ENCODE assay signal across 2 cellular contexts in genomic region chr6:41449399-41450245, GRCh38.
TF ChIP-seq lines count a peak whose summit lies in the region.

No MANE protein-coding gene starts in this region.

TF ChIP-seq in HEK293, 187 proteins besides CTCF, POLR2A, EP300 and RAD21 (continued from another document and continues in another):
- TF ChIP-seq ZNF692 (tag by site-specific recombination; IDR thresholded peaks at IDR 0.05), result 0 out of 2 replicates have a peak, but pooled peaks have one; percentile 22
- peak; percentile 22; the same call in 1 of the 2 replicates for TF ChIP-seq YY2 (tag by site-specific recombination; IDR thresholded peaks at IDR 0.05)
- no peak for TF ChIP-seq ZNF645 (tag by site-specific recombination; IDR thresholded peaks at IDR 0.05)
- 0 out of 2 replicates have a peak, but pooled peaks have one; percentile 9 for TF ChIP-seq ZNF639 (tag by site-specific recombination; IDR thresholded peaks at IDR 0.05)
- TF ChIP-seq ZNF335 (tag by site-specific recombination; conservative IDR thresholded peaks at IDR 0.05), result peak; percentile 74
- peak; percentile 78; the same call in 1 of the 2 replicates for TF ChIP-seq ZBTB20 (tag by site-specific recombination; IDR thresholded peaks at IDR 0.05)
- TF ChIP-seq ZIC2 (tag by site-specific recombination; IDR thresholded peaks at IDR 0.05), result peak; percentile 59
- peak; percentile 57; the same call in 1 of the 2 replicates for TF ChIP-seq ZNF221 (tag by site-specific recombination; IDR thresholded peaks at IDR 0.05; ENCODE audit: borderline replicate concordance)
- TF ChIP-seq SP7 (tag by site-specific recombination; IDR thresholded peaks at IDR 0.05), result peak; percentile 99
- peak; percentile 37; the same call in 1 of the 2 replicates for TF ChIP-seq KLF7 (tag by site-specific recombination; IDR thresholded peaks at IDR 0.05; ENCODE audit: borderline replicate concordance)
- TF ChIP-seq ZNF223 (tag by site-specific recombination; IDR thresholded peaks at IDR 0.05), result no peak
- peak; percentile 92 for TF ChIP-seq ZNF544 (tag by site-specific recombination; IDR thresholded peaks at IDR 0.05)
- no peak for TF ChIP-seq ZNF548 (tag by site-specific recombination; IDR thresholded peaks at IDR 0.05)
- 0 out of 2 replicates have a peak, but pooled peaks have one; percentile 27 for TF ChIP-seq ZNF398 (tag by site-specific recombination; IDR thresholded peaks at IDR 0.05)
- peak; percentile 61; the same call in 1 of the 2 replicates for TF ChIP-seq ZNF677 (tag by site-specific recombination; IDR thresholded peaks at IDR 0.05)
- TF ChIP-seq WT1 (tag by site-specific recombination; IDR thresholded peaks at IDR 0.05), result 0 out of 2 replicates have a peak, but pooled peaks have one; percentile 6
- TF ChIP-seq SCRT2 (tag by site-specific recombination; IDR thresholded peaks at IDR 0.05), result 0 out of 2 replicates have a peak, but pooled peaks have one; percentile 16
- peak; percentile 35; the same call in 1 of the 2 replicates for TF ChIP-seq PATZ1 (tag by site-specific recombination; IDR thresholded peaks at IDR 0.05)

TF ChIP-seq in HepG2, 621 proteins besides CTCF, POLR2A, EP300 and RAD21 (continued from another document and continues in another):
- TF ChIP-seq ZNF784 (CRISPR knock-in tag; IDR thresholded peaks at IDR 0.05; ENCODE audit: borderline replicate concordance) (0 out of 2 replicates have a peak, but pooled peaks have one; percentile 65), ZBTB37 (CRISPR knock-in tag; IDR thresholded peaks at IDR 0.05) (no peak), HNRNPL (IDR thresholded peaks at IDR 0.05; ENCODE audit: low read depth, low read length) (0 out of 2 replicates have a peak, but pooled peaks have one; percentile 56), MLXIP (CRISPR knock-in tag; IDR thresholded peaks at IDR 0.05; ENCODE audit: borderline replicate concordance) (no peak), ZNF766 (CRISPR knock-in tag; IDR thresholded peaks at IDR 0.05; ENCODE audit: borderline replicate concordance) (no peak), POGK (CRISPR knock-in tag; conservative IDR thresholded peaks at IDR 0.05) (0 out of 2 replicates have a peak, but pooled peaks have one; percentile 41), HMG20A (CRISPR knock-in tag; IDR thresholded peaks at IDR 0.05; ENCODE audit: borderline replicate concordance) (peak; percentile 62; the same call in 1 of the 2 replicates), ZNF607 (CRISPR knock-in tag; IDR thresholded peaks at IDR 0.05; ENCODE audit: borderline replicate concordance) (no peak), FOSL2 (CRISPR knock-in tag; IDR thresholded peaks at IDR 0.05) (peak; percentile 49), KAT7 (CRISPR knock-in tag; IDR thresholded peaks at IDR 0.05; ENCODE audit: borderline replicate concordance) (no peak), ZNF629 (CRISPR knock-in tag; conservative IDR thresholded peaks at IDR 0.05) (peak; percentile 92), ATF7-NPFF (CRISPR knock-in tag; IDR thresholded peaks at IDR 0.05; ENCODE audit: low read depth) (no peak), GLMP (CRISPR knock-in tag; IDR thresholded peaks at IDR 0.05; ENCODE audit: borderline replicate concordance) (no peak), FOXM1 (CRISPR knock-in tag; IDR thresholded peaks at IDR 0.05) (no peak), ZNF230 (CRISPR knock-in tag; IDR thresholded peaks at IDR 0.05) (no peak), CHD2 (IDR thresholded peaks at IDR 0.05; ENCODE audit: low read depth, low read length) (no peak), NR2C2 (CRISPR knock-in tag; IDR thresholded peaks at IDR 0.05; ENCODE audit: borderline replicate concordance) (peak; percentile 61; the same call in 1 of the 2 replicates), MZF1 (CRISPR knock-in tag; IDR thresholded peaks at IDR 0.05; ENCODE audit: borderline replicate concordance) (no peak), RXRB (CRISPR knock-in tag; IDR thresholded peaks at IDR 0.05; ENCODE audit: borderline replicate concordance) (peak; percentile 85), POLR2AphosphoS2 (IDR thresholded peaks at IDR 0.05; ENCODE audit: low read depth, low read length) (no peak), HNF1A (IDR thresholded peaks at IDR 0.05; ENCODE audit: low read depth) (no peak), HNF1A (CRISPR knock-in tag; IDR thresholded peaks at IDR 0.05; ENCODE audit: borderline replicate concordance) (no peak), TAF15 (IDR thresholded peaks at IDR 0.05; ENCODE audit: low read depth, low read length, poor library complexity, severe bottlenecking) (no peak), ZNF24 (IDR thresholded peaks at IDR 0.05) (peak; percentile 73; the same call in 1 of the 2 replicates), EHMT2 (IDR thresholded peaks at IDR 0.05; ENCODE audit: borderline replicate concordance, low read depth, low read length) (peak; percentile 42; the same call in 1 of the 2 replicates), NFIC (IDR thresholded peaks at IDR 0.05; ENCODE audit: low read length) (peak; percentile 88), CERS6 (CRISPR knock-in tag; IDR thresholded peaks at IDR 0.05) (no peak), ZFP36L1 (CRISPR knock-in tag; IDR thresholded peaks at IDR 0.05) (no peak), BRCA1 (CRISPR knock-in tag; IDR thresholded peaks at IDR 0.05) (no peak), SIX4 (CRISPR knock-in tag; IDR thresholded peaks at IDR 0.05) (peak; percentile 48; the same call in 1 of the 2 replicates), TARDBP (CRISPR knock-in tag; IDR thresholded peaks at IDR 0.05) (0 out of 2 replicates have a peak, but pooled peaks have one; percentile 16), ETS1 (CRISPR knock-in tag; IDR thresholded peaks at IDR 0.05) (no peak), ZNF850 (CRISPR knock-in tag; conservative IDR thresholded peaks at IDR 0.05) (no peak), HIVEP1 (CRISPR knock-in tag; IDR thresholded peaks at IDR 0.05) (no peak), MTA3 (CRISPR knock-in tag; IDR thresholded peaks at IDR 0.05) (no peak), ZNF713 (CRISPR knock-in tag; IDR thresholded peaks at IDR 0.05) (no peak), WIZ (CRISPR knock-in tag; IDR thresholded peaks at IDR 0.05) (no peak), E2F1 (CRISPR knock-in tag; IDR thresholded peaks at IDR 0.05) (no peak), TRIM24 (CRISPR knock-in tag; IDR thresholded peaks at IDR 0.05) (0 out of 2 replicates have a peak, but pooled peaks have one; percentile 82), ZMYM4 (CRISPR knock-in tag; IDR thresholded peaks at IDR 0.05) (peak; percentile 40; the same call in 1 of the 2 replicates), ISX (CRISPR knock-in tag; conservative IDR thresholded peaks at IDR 0.05) (no peak)
